9 cellular contexts compared by ENCODE assay signal in genomic region chr5:151663617-151664322, GRCh38. TPM values are rescaled to one million over a fixed set of nuclear protein-coding genes. Genes with fewer than 3 reads are reported as not detected.
DNase-seq lines count a peak whose midpoint lies in the region; ATAC-seq and TF ChIP-seq lines count a peak whose summit lies in the region.
"Had no signal": no experiment of that assay in that cellular context is flagged by ENCODE, and none has a peak within 500 bp of the region (broad histone marks: within the 10 kb centered on the region; RNA-seq: fewer than 3 reads in every experiment).

No MANE protein-coding gene starts in this region.

- no peaks in the 10 kb centered on the region for H3K9me3 Mint-ChIP-seq in HFFc6

- ATAC-seq in heart right ventricle (peak; percentile 72 to 82 (median 78)), HG02970 (IDR thresholded peaks at IDR 0.05; ENCODE audit: low FRiP score, unreplicated experiment) (no peak)

- 18% methylated on average over 18 of the region's 18 CpGs for WGBS in heart right ventricle, 2 donors

- H3K27ac ChIP-seq in heart right ventricle = peak overlapping the region; percentile 53 to 90 (median 80)
- peak overlapping the region; percentile 37 for H3K27ac ChIP-seq in stomach smooth muscle (ENCODE audit: low read length)

- peaks cover 99% of the 10 kb centered on the region for H3K4me1 Mint-ChIP-seq in HFFc6 (ENCODE audit: low read depth)

- TF ChIP-seq CTCF in HFFc6 (IDR thresholded peaks at IDR 0.05) (no peak), heart right ventricle (IDR thresholded peaks at IDR 0.05) (no peak)

- no peak overlapping the region for H3K9ac ChIP-seq in stomach smooth muscle (ENCODE audit: low read length in 2 of 2)

- H3K36me3 ChIP-seq in heart right ventricle (peaks cover 0 to 79% (median 16%) of the 10 kb centered on the region in 9 donors), stomach smooth muscle (ENCODE audit: control insufficient read depth in 2 of 2, insufficient read depth in 2 of 2, low read length in 2 of 2) (peaks cover 9 to 26% of the 10 kb centered on the region in 2 donors)

- peaks cover 26% of the 10 kb centered on the region for H3K27me3 Mint-ChIP-seq in HFFc6 (ENCODE audit: insufficient read depth)

- H3K4me3 Mint-ChIP-seq in HFFc6 = peak overlapping the region; percentile 67

- peak overlapping the region in 5 of 10 donors; percentile 1 to 22 (median 12) for H3K4me3 ChIP-seq in heart right ventricle
- H3K4me3 ChIP-seq in stomach smooth muscle (ENCODE audit: low read length in 2 of 2) = no peak overlapping the region

- DNase-seq in HFFc6 (no peak), UCSD-AML1 (lab: John Stamatoyannopoulos, UW; ENCODE audit: unreplicated experiment) (peak; percentile 36), heart right ventricle (peak; percentile 69 to 85), NCI-H510A (lab: John Stamatoyannopoulos, UW) (no peak), DMS153 treated with DMSO at 0.1 percent for 48 hours (lab: John Stamatoyannopoulos, UW; ENCODE audit: unreplicated experiment) (no peak)
- DNase-seq in stimulated activated CD4-positive, alpha-beta T cell treated with anti-CD3 and anti-CD28 coated beads, Interleukin-2, amount 100 ng/mL, for 24 hours = no peak
- DNase-seq: NCI-H1105 had no signal

- H3K27ac Mint-ChIP-seq in HFFc6 = peak overlapping the region; percentile 93

- H3K9me3 ChIP-seq in heart right ventricle (no peaks in the 10 kb centered on the region), stomach smooth muscle (ENCODE audit: control insufficient read depth in 2 of 2, low read length in 2 of 2) (no peaks in the 10 kb centered on the region)

- H3K4me1 ChIP-seq in heart right ventricle (peaks cover 20 to 80% (median 57%) of the 10 kb centered on the region in 9 donors), stomach smooth muscle (ENCODE audit: control insufficient read depth, insufficient read depth, low read length) (peaks cover 40% of the 10 kb centered on the region)

- intact Hi-C loops in heart right ventricle (cut with DNase I) = loop anchor here in 5 of 10 donors (2.0 to 10.0 kb wide), 8 partner anchors 19 to 851 kb away; partner anchors contain the start of gene SPARC (in 1 of the 5)

- H3K36me3 Mint-ChIP-seq in HFFc6 (ENCODE audit: low read depth) = peaks cover 62% of the 10 kb centered on the region

- no peaks in the 10 kb centered on the region for H3K27me3 ChIP-seq in heart right ventricle
- no peaks in the 10 kb centered on the region for H3K27me3 ChIP-seq in stomach smooth muscle (ENCODE audit: control insufficient read depth in 1 of 2, insufficient read depth in 2 of 2, low read length in 2 of 2)

RNA-seq across cellular contexts. Expression of gene SPARC, which starts 22.9 kb away (rescaled TPM):
- 1,000 to 10,000 TPM; 3,729 to 5,836 (median 4,094) TPM for total RNA-seq in HFFc6 (2021; fragmentation: NEBNext Ultra II Directional; extraction: Animal tissue kit (Norgen Biotek cat#: 25700))
- total RNA-seq in heart right ventricle = 1,000 to 10,000 TPM in 1 of 10 donors, 100 to 1,000 TPM in 9; 261 to 1,135 (median 456) TPM
- polyA plus RNA-seq in heart right ventricle = 100 to 1,000 TPM; 144 to 924 TPM

Comparison
In these comparisons a context has a peak if more than half of its experiments do, and no peak if none do; other contexts are left out.
1. DNase-seq: peak in UCSD-AML1 (single experiment) and heart right ventricle (2 of 2); none in HFFc6 (single experiment), NCI-H510A (single experiment), DMS153 treated with DMSO at 0.1 percent for 48 hours (single experiment) and stimulated activated CD4-positive, alpha-beta T cell treated with anti-CD3 and anti-CD28 coated beads, Interleukin-2, amount 100 ng/mL, for 24 hours (0 of 2).